Comparison of ENCODE assay signal across 12 cellular contexts in genomic region chr13:79386125-79386822, GRCh38.
A peak's percentile ranks its signal among the peaks of the same experiment; 100 is the strongest.
DNase-seq lines count a peak whose midpoint lies in the region; ATAC-seq lines count a peak whose summit lies in the region.
"Had no signal": no experiment of that assay in that cellular context is flagged by ENCODE, and none has a peak within 500 bp of the region (broad histone marks: within the 10 kb centered on the region; RNA-seq: fewer than 3 reads in every experiment).

No MANE protein-coding gene starts in this region.

- DNase-seq in activated naive CD4-positive, alpha-beta T cell treated with Interleukin-2 at 50 U/mL for 16 hours, result peak; percentile 32
- no peak for DNase-seq in activated naive CD4-positive, alpha-beta T cell treated with anti-CD3 and anti-CD28 coated beads, Interleukin-2, amount 10 ng/mL, durations not matched to agents 7 days and 5 days
- DNase-seq in RPMI8226, result peak; percentile 5
- no peak for DNase-seq in stimulated activated effector memory CD8-positive, alpha-beta T cell treated with anti-CD3 and anti-CD28 coated beads, Interleukin-12 subunit alpha, Interleukin-12 subunit beta, amount 100 ng/mL, for 72 hours (ENCODE audit: low spot score in 2 of 2)
- no peak for DNase-seq in HuH-7.5 (ENCODE audit: low spot score)
- no peak for DNase-seq in NCI-H1105 (lab: John Stamatoyannopoulos, UW)
- no peak for DNase-seq in EL
- DNase-seq: aorta, BE2C, foreskin melanocyte, nephron progenitor cell had no signal

- CTCF ChIA-PET in activated naive CD4-positive, alpha-beta T cell treated with anti-CD3 and anti-CD28 coated beads, Interleukin-2, amount 10 ng/mL, durations not matched to agents 7 days and 5 days (lab: Charles Lee), result no interaction called here

- H3K27me3 Mint-ChIP-seq in activated naive CD4-positive, alpha-beta T cell treated with anti-CD3 and anti-CD28 coated beads, Interleukin-2, amount 10 ng/mL, durations not matched to agents 7 days and 5 days, result no peaks in the 10 kb centered on the region

- ATAC-seq in HG02840 (IDR thresholded peaks at IDR 0.05; ENCODE audit: low FRiP score, unreplicated experiment), result peak; percentile 2
- ATAC-seq in stimulated activated effector memory CD8-positive, alpha-beta T cell treated with anti-CD3 and anti-CD28 coated beads, Interleukin-12 subunit alpha, Interleukin-12 subunit beta, amount 100 ng/mL, for 72 hours, result peak; percentile 78

- no peak overlapping the region for H3K4me3 Mint-ChIP-seq in activated naive CD4-positive, alpha-beta T cell treated with anti-CD3 and anti-CD28 coated beads, Interleukin-2, amount 10 ng/mL, durations not matched to agents 7 days and 5 days
- H3K4me3 Mint-ChIP-seq in stimulated activated effector memory CD8-positive, alpha-beta T cell treated with anti-CD3 and anti-CD28 coated beads, Interleukin-12 subunit alpha, Interleukin-12 subunit beta, amount 100 ng/mL, for 72 hours, result peak overlapping the region; percentile 12
- H3K4me3 Mint-ChIP-seq: nephron progenitor cell had no signal

- no peak overlapping the region for H3K27ac Mint-ChIP-seq in activated naive CD4-positive, alpha-beta T cell treated with anti-CD3 and anti-CD28 coated beads, Interleukin-2, amount 10 ng/mL, durations not matched to agents 7 days and 5 days
- H3K27ac Mint-ChIP-seq in stimulated activated effector memory CD8-positive, alpha-beta T cell treated with anti-CD3 and anti-CD28 coated beads, Interleukin-12 subunit alpha, Interleukin-12 subunit beta, amount 100 ng/mL, for 72 hours, result no peak overlapping the region

- no peaks in the 10 kb centered on the region for H3K9me3 Mint-ChIP-seq in activated naive CD4-positive, alpha-beta T cell treated with anti-CD3 and anti-CD28 coated beads, Interleukin-2, amount 10 ng/mL, durations not matched to agents 7 days and 5 days
- no peaks in the 10 kb centered on the region for H3K9me3 Mint-ChIP-seq in stimulated activated effector memory CD8-positive, alpha-beta T cell treated with anti-CD3 and anti-CD28 coated beads, Interleukin-12 subunit alpha, Interleukin-12 subunit beta, amount 100 ng/mL, for 72 hours

- peaks cover 6% of the 10 kb centered on the region for H3K36me3 Mint-ChIP-seq in activated naive CD4-positive, alpha-beta T cell treated with anti-CD3 and anti-CD28 coated beads, Interleukin-2, amount 10 ng/mL, durations not matched to agents 7 days and 5 days
- H3K36me3 Mint-ChIP-seq in stimulated activated effector memory CD8-positive, alpha-beta T cell treated with anti-CD3 and anti-CD28 coated beads, Interleukin-12 subunit alpha, Interleukin-12 subunit beta, amount 100 ng/mL, for 72 hours, result peaks cover 33% of the 10 kb centered on the region

- peaks cover 53% of the 10 kb centered on the region for H3K4me1 Mint-ChIP-seq in activated naive CD4-positive, alpha-beta T cell treated with anti-CD3 and anti-CD28 coated beads, Interleukin-2, amount 10 ng/mL, durations not matched to agents 7 days and 5 days
- peaks cover 50% of the 10 kb centered on the region for H3K4me1 Mint-ChIP-seq in stimulated activated effector memory CD8-positive, alpha-beta T cell treated with anti-CD3 and anti-CD28 coated beads, Interleukin-12 subunit alpha, Interleukin-12 subunit beta, amount 100 ng/mL, for 72 hours

Comparison
In these comparisons a context has a peak if more than half of its experiments do, and no peak if none do; other contexts are left out.
1. DNase-seq: peak in activated naive CD4-positive, alpha-beta T cell treated with Interleukin-2 at 50 U/mL for 16 hours (single experiment) and RPMI8226 (single experiment); none in activated naive CD4-positive, alpha-beta T cell treated with anti-CD3 and anti-CD28 coated beads, Interleukin-2, amount 10 ng/mL, durations not matched to agents 7 days and 5 days (single experiment), stimulated activated effector memory CD8-positive, alpha-beta T cell treated with anti-CD3 and anti-CD28 coated beads, Interleukin-12 subunit alpha, Interleukin-12 subunit beta, amount 100 ng/mL, for 72 hours (0 of 2), HuH-7.5 (single experiment), NCI-H1105 (single experiment) and EL (single experiment).